9 cellular contexts compared by ENCODE assay signal in the genomic region with DNA sequence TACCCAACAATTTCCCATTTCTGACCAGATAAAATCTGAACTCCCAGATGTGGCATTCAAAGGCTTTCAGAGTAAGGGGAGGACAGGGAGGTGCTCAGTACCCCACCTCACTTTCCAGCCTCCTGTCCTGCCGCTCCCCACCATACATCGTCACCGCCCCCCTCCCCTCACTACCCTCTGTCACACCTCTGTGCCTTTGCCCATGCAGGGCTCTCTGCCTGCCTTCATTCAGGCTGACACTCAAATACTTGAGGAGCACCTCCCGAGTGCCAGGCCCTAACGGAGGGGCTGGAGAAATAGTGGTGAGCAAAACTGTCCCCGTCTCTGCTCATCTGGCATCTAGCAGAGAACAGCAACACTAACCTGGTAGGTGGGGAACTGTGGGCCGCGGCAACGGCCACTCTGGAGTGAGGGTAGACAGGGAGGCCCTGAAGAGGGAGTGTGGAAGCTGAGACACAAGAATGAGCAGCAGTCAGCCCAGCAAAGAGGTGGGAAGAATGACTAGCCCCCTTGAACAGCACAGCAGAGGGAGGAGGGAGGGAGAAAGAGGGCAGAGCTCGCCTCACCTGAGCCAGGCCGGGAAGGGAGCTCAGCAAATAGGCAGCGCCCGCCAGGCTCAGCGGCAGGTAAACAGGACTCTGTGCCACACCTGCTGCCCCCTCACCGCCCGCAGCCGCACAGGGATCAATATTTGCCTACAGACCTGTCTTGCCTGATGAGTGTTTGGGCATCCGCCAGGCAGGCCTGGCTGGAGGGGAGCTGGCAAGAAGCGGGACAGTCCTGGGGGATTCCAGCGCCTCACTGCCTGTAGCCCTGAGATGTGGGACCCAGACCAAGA. TPM values are rescaled to one million over a fixed set of nuclear protein-coding genes. Genes with fewer than 3 reads are reported as not detected.
DNase-seq lines count a peak whose midpoint lies in the region; ATAC-seq and TF ChIP-seq lines count a peak whose summit lies in the region.
"Not testable (repeated sequence)": the region's sequence is repeated elsewhere in the genome, so short reads cannot be mapped to it uniquely, and the experiment has no call there.
"Had no signal": no experiment of that assay in that cellular context is flagged by ENCODE, and none has a peak within 500 bp of the region (broad histone marks: within the 10 kb centered on the region; RNA-seq: fewer than 3 reads in every experiment).

No MANE protein-coding gene starts in this region.

- intact Hi-C loops in PC-3 (cut with micrococcal nuclease); activated CD4-positive, alpha-beta T cell treated with anti-CD3 and anti-CD28 coated beads, Interleukin-2, amount 10 ng/mL, durations not matched to agents 24 days and 14 days (cut with micrococcal nuclease); lower lobe of right lung (cut with DNase I); stomach (cut with DNase I; ENCODE audit: low total_unique reads): not testable (repeated sequence)

- not testable (repeated sequence) for H3K4me3 ChIP-seq in PC-3 (ENCODE audit: low read length); endodermal cell (ENCODE audit: low read length); lower lobe of right lung; stomach

- not testable (repeated sequence) for DNase-seq in PC-3; left lobe of liver (ENCODE audit: low spot score); lower lobe of right lung; omental fat pad (ENCODE audit: low spot score); stomach
- peak; percentile 52 for DNase-seq in activated CD4-positive, alpha-beta T cell treated with anti-CD3 and anti-CD28 coated beads, Interleukin-2, amount 10 ng/mL, durations not matched to agents 24 days and 14 days
- peak; percentile 41 for DNase-seq in endodermal cell

- not testable (repeated sequence) for BruUV-seq in PC-3 (replicated peaks; lab: Mats Ljungman, UMichigan)

- not testable (repeated sequence) for H2AFZ ChIP-seq in PC-3 (ENCODE audit: low read length)

- H3K4me2 ChIP-seq in PC-3 (ENCODE audit: low read length) = peak overlapping the region; percentile 51; the same call in 1 of the 2 replicates

- H3K27me3 Mint-ChIP-seq in activated CD4-positive, alpha-beta T cell treated with anti-CD3 and anti-CD28 coated beads, Interleukin-2, amount 10 ng/mL, durations not matched to agents 24 days and 14 days; endodermal cell (ENCODE audit: insufficient read depth): not testable (repeated sequence)

- not testable (repeated sequence) for H3K36me3 ChIP-seq in PC-3 (ENCODE audit: low read depth, low read length); endodermal cell (ENCODE audit: control insufficient read depth, insufficient read depth, low read length); lower lobe of right lung; stomach

- not testable (repeated sequence) for TF ChIP-seq EP300 in stomach (IDR thresholded peaks at IDR 0.05)

- not testable (repeated sequence) for H3K4me3 Mint-ChIP-seq in activated CD4-positive, alpha-beta T cell treated with anti-CD3 and anti-CD28 coated beads, Interleukin-2, amount 10 ng/mL, durations not matched to agents 24 days and 14 days; endodermal cell

- POLR2A ChIA-PET in PC-3 (lab: Charles Lee; ENCODE audit: unreplicated experiment) = not testable (repeated sequence)

- H3K79me2 ChIP-seq in PC-3 (ENCODE audit: low read length) = not testable (repeated sequence)

- H3K9me3 Mint-ChIP-seq in activated CD4-positive, alpha-beta T cell treated with anti-CD3 and anti-CD28 coated beads, Interleukin-2, amount 10 ng/mL, durations not matched to agents 24 days and 14 days; endodermal cell: not testable (repeated sequence)

- not testable (repeated sequence) for H3K27ac ChIP-seq in PC-3 (ENCODE audit: low read length); endodermal cell (ENCODE audit: low read depth, low read length); lower lobe of right lung
- peak overlapping the region in 3 of 5 donors; percentile 41 to 70 (median 59) for H3K27ac ChIP-seq in stomach

- TF ChIP-seq POLR2A in stomach (IDR thresholded peaks at IDR 0.05) = not testable (repeated sequence)

- not testable (repeated sequence) for TF ChIP-seq CTCF in PC-3 (conservative IDR thresholded peaks at IDR 0.05; ENCODE audit: low read depth, low read length); endodermal cell (conservative IDR thresholded peaks at IDR 0.05); lower lobe of right lung (IDR thresholded peaks at IDR 0.05); omental fat pad (IDR thresholded peaks at IDR 0.05); stomach (IDR thresholded peaks at IDR 0.05)

- WGBS in endodermal cell (ENCODE audit: insufficient coverage in 1 of 2, insufficient read length in 1 of 2), 2 experiments = 89 to 95% methylated on average over 2 to 4 of the region's 20 CpGs
- 37 to 60% (median 48%) methylated on average over 3 to 9 of the region's 20 CpGs for WGBS in stomach, 5 donors

- H3K9me3 ChIP-seq in PC-3 (ENCODE audit: low read length); endodermal cell (ENCODE audit: control insufficient read depth, low read length); lower lobe of right lung; stomach: not testable (repeated sequence)

- peak; percentile 78 for ATAC-seq in PC-3
- ATAC-seq in left lobe of liver = peak; percentile 91
- peak; percentile 47 to 61 for ATAC-seq in lower lobe of right lung
- peak; percentile 39 for ATAC-seq in omental fat pad (ENCODE audit: low FRiP score)

- CTCF ChIA-PET in PC-3 (lab: Charles Lee) = not testable (repeated sequence)

- not testable (repeated sequence) for H4K20me1 ChIP-seq in PC-3 (ENCODE audit: low read length)

- H3K9me2 ChIP-seq in PC-3 (replicated peaks; ENCODE audit: low read length) = not testable (repeated sequence)

- not testable (repeated sequence) for H3K36me3 Mint-ChIP-seq in activated CD4-positive, alpha-beta T cell treated with anti-CD3 and anti-CD28 coated beads, Interleukin-2, amount 10 ng/mL, durations not matched to agents 24 days and 14 days (ENCODE audit: low read depth); endodermal cell (ENCODE audit: low read depth)

- H3F3A ChIP-seq in PC-3 (ENCODE audit: low read length, unreplicated experiment) = not testable (repeated sequence)

- H3K27ac Mint-ChIP-seq in activated CD4-positive, alpha-beta T cell treated with anti-CD3 and anti-CD28 coated beads, Interleukin-2, amount 10 ng/mL, durations not matched to agents 24 days and 14 days; endodermal cell: not testable (repeated sequence)

- H3K4me1 ChIP-seq in PC-3 (ENCODE audit: insufficient read depth, low read length); endodermal cell (ENCODE audit: control insufficient read depth, insufficient read depth, low read length); lower lobe of right lung; stomach: not testable (repeated sequence)

- not testable (repeated sequence) for H3K9ac ChIP-seq in PC-3 (ENCODE audit: low read length); endodermal cell (ENCODE audit: extremely low read depth, low read length, poor library complexity, severe bottlenecking)

- not testable (repeated sequence) for H3K4me1 Mint-ChIP-seq in activated CD4-positive, alpha-beta T cell treated with anti-CD3 and anti-CD28 coated beads, Interleukin-2, amount 10 ng/mL, durations not matched to agents 24 days and 14 days; endodermal cell

- not testable (repeated sequence) for H3K27me3 ChIP-seq in PC-3 (ENCODE audit: low read length); endodermal cell (ENCODE audit: control insufficient read depth, insufficient read depth, low read length, poor library complexity, severe bottlenecking); lower lobe of right lung (ENCODE audit: low read depth); stomach

RNA-seq across cellular contexts. Expression of a gene that starts 42.7 kb away (rescaled TPM):
- total RNA-seq in PC-3 (2014; rRNA removed) (0.26 and 0.58 TPM in 2 replicates), endodermal cell (not detected), left lobe of liver (not detected), lower lobe of right lung (0.09 TPM), omental fat pad (not detected), stomach (1 to 10 TPM in 3 of 5 donors, under 1 TPM in 1, not detected in 1; under 0.01 to 8.4 (median 1.3) TPM)
- total RNA-seq in activated CD4-positive, alpha-beta T cell treated with anti-CD3 and anti-CD28 coated beads, Interleukin-2, amount 10 ng/mL, durations not matched to agents 24 days and 14 days = not detected in 2 replicates
- polyA plus RNA-seq in endodermal cell (2013, experiment 1 of 2) = 9.9 TPM
- polyA plus RNA-seq in endodermal cell (2013, experiment 2 of 2) = 10.4 TPM
- 1 to 10 TPM in 2 of 3 donors, under 1 TPM in 1; 0.83 to 4.8 (median 2.0) TPM for polyA plus RNA-seq in stomach
- total RNA-seq: CD4-positive, alpha-beta memory T cell; GM23248 had no signal
- polyA plus RNA-seq: GM23248 had no signal

RNA-seq across cellular contexts. Expression of a gene that starts 54.1 kb away (rescaled TPM):
- total RNA-seq in PC-3 (2014; rRNA removed) (218 and 241 TPM in 2 replicates), endodermal cell (100 to 1,000 TPM in 1 of 2 donors, 10 to 100 TPM in 1; 66.7 to 111 TPM), left lobe of liver (21.5 TPM), lower lobe of right lung (21.6 TPM), omental fat pad (10 to 100 TPM; 18.9 to 29.8 (median 23.2) TPM), stomach (10 to 100 TPM in 4 of 5 donors, 1 to 10 TPM in 1; 9.3 to 69.8 (median 29.6) TPM)
- total RNA-seq in activated CD4-positive, alpha-beta T cell treated with anti-CD3 and anti-CD28 coated beads, Interleukin-2, amount 10 ng/mL, durations not matched to agents 24 days and 14 days = 94.4 and 102 TPM in 2 replicates
- 61.2 TPM for polyA plus RNA-seq in endodermal cell (2013, experiment 1 of 2)
- polyA plus RNA-seq in endodermal cell (2013, experiment 2 of 2) = 53.7 TPM
- 10 to 100 TPM; 19.6 to 60.9 (median 28.3) TPM for polyA plus RNA-seq in stomach

Comparison
In these comparisons a context has a peak if more than half of its experiments do, and no peak if none do; other contexts are left out.
1. ATAC-seq: peak in every context shown above with its lines; median percentile 91 in left lobe of liver; 78 in PC-3; 54 in lower lobe of right lung; 39 in omental fat pad.